In the genomic region with DNA sequence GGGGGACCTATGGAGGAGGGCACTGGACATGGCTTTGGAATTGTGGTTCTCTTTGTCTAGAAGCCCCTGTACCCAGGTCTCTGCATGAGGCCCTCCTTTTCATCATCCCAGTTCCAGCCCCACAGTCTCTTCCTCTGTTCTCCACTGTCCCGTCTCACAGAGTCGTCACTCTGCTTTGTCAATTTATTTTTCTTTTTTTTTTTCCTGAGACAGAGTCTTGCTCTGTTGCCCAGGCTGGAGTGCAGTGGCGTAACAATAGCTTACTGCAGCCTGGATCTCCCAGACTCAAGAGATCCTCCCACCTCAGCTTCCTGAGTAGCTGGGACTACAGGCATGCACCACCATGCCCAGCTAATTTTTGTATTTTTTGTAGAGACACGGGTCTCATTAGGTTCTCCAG, we compare ENCODE assay signal across 1 cellular context.
TF ChIP-seq lines count a peak whose summit lies in the region.

No MANE protein-coding gene starts in this region.

TF ChIP-seq in liver, 16 proteins besides CTCF, POLR2A, EP300 and RAD21 (continued from another document):
- TF ChIP-seq, protein P1, sequence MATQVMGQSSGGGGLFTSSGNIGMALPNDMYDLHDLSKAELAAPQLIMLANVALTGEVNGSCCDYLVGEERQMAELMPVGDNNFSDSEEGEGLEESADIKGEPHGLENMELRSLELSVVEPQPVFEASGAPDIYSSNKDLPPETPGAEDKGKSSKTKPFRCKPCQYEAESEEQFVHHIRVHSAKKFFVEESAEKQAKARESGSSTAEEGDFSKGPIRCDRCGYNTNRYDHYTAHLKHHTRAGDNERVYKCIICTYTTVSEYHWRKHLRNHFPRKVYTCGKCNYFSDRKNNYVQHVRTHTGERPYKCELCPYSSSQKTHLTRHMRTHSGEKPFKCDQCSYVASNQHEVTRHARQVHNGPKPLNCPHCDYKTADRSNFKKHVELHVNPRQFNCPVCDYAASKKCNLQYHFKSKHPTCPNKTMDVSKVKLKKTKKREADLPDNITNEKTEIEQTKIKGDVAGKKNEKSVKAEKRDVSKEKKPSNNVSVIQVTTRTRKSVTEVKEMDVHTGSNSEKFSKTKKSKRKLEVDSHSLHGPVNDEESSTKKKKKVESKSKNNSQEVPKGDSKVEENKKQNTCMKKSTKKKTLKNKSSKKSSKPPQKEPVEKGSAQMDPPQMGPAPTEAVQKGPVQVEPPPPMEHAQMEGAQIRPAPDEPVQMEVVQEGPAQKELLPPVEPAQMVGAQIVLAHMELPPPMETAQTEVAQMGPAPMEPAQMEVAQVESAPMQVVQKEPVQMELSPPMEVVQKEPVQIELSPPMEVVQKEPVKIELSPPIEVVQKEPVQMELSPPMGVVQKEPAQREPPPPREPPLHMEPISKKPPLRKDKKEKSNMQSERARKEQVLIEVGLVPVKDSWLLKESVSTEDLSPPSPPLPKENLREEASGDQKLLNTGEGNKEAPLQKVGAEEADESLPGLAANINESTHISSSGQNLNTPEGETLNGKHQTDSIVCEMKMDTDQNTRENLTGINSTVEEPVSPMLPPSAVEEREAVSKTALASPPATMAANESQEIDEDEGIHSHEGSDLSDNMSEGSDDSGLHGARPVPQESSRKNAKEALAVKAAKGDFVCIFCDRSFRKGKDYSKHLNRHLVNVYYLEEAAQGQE (IDR thresholded peaks at IDR 0.05), result no peak
- TF ChIP-seq TAF1 (conservative IDR thresholded peaks at IDR 0.05), result no peak
- TF ChIP-seq GABPA (IDR thresholded peaks at IDR 0.05 in 1 of 2, conservative IDR thresholded peaks at IDR 0.05 in 1 of 2), result no peak
- TF ChIP-seq, protein P2, sequence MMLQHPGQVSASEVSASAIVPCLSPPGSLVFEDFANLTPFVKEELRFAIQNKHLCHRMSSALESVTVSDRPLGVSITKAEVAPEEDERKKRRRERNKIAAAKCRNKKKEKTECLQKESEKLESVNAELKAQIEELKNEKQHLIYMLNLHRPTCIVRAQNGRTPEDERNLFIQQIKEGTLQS (IDR thresholded peaks at IDR 0.05), result no peak
- no peak for TF ChIP-seq SP1 (IDR thresholded peaks at IDR 0.05)
- TF ChIP-seq FOXA2 (IDR thresholded peaks at IDR 0.05), result no peak
- no peak for TF ChIP-seq RXRA (IDR thresholded peaks at IDR 0.05)
